In the genomic region with DNA sequence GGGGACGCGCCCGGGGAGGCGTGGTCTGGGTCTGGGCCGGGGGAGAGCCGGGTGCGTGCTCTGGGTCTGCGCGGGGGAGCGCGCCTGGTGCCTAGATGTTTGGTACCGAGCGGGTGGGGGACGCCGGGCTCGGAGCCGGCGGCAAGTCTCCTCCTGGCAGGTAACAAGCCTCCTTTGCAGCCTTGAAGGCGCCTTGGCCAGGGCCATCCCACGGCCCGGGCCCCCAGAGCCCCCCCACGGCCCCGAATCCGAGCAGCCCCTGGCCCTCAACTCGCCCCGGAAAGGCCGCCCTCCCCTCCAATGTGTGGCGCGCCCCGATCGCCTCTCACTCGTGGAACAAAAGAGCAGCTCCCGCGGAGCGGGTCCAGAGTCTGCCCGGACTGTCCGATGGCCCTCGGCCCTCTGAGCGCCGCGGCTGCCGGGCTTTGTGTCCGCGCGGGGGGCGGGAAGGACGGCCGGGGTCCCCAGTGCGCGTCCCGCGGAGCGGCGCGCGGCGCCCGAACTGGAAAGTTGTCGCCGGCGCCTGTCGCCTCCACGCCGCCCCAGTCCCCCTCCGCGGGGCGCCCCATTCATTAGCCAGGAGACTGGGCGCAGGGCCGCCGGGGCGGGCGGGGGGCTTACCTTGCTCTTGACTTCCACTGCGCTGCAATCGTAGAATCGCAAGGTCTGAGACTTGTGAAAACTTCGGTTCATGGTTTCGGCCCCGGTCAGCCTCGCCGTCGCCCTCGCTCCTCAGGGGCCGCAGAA, we compare ENCODE assay signal across 8 cellular contexts. TPM values are rescaled to one million over a fixed set of nuclear protein-coding genes. Genes with fewer than 3 reads are reported as not detected.
DNase-seq lines count a peak whose midpoint lies in the region; ATAC-seq and TF ChIP-seq lines count a peak whose summit lies in the region.

No MANE protein-coding gene starts in this region.

- peak; percentile 15 for DNase-seq in G401 (ENCODE audit: low spot score)
- DNase-seq in LNCaP clone FGC (ENCODE audit: low read depth), result no peak
- no peak for DNase-seq in central memory CD8-positive, alpha-beta T cell (ENCODE audit: low spot score in 2 of 2)
- no peak for DNase-seq in NCI-H2029 (lab: John Stamatoyannopoulos, UW)
- DNase-seq in posterior vena cava (ENCODE audit: low spot score), result no peak

- H3K27me3 ChIP-seq in liver (ENCODE audit: control insufficient read depth in 4 of 4, insufficient read depth in 4 of 4, low read length in 3 of 4) (no peaks in the 10 kb centered on the region), thymus (ENCODE audit: control insufficient read depth, insufficient read depth) (peaks cover 38% of the 10 kb centered on the region)

- no peaks in the 10 kb centered on the region for H3K9me3 Mint-ChIP-seq in central memory CD8-positive, alpha-beta T cell

- TF ChIP-seq CTCF in LNCaP clone FGC (IDR thresholded peaks at IDR 0.05; ENCODE audit: control insufficient read depth, extremely low read depth, insufficient read depth), result no peak
- no peak for TF ChIP-seq CTCF in liver (IDR thresholded peaks at IDR 0.05; ENCODE audit: low read depth, low read length, missing input control)

- peak overlapping the region; percentile 65 for H3K4me3 Mint-ChIP-seq in central memory CD8-positive, alpha-beta T cell

- H3K9me3 ChIP-seq in liver (ENCODE audit: control insufficient read depth in 4 of 4, low read length in 3 of 4), result no peaks in the 10 kb centered on the region
- no peaks in the 10 kb centered on the region for H3K9me3 ChIP-seq in thymus (ENCODE audit: control insufficient read depth)

- H3K4me3 ChIP-seq in LNCaP clone FGC (ENCODE audit: low read depth, low read length), result peak overlapping the region; percentile 68
- peak overlapping the region; percentile 49 to 86 (median 72) for H3K4me3 ChIP-seq in liver (ENCODE audit: low read depth in 1 of 3, low read length in 3 of 3)
- peak overlapping the region; percentile 64 for H3K4me3 ChIP-seq in thymus (ENCODE audit: low read length)

- H3K36me3 Mint-ChIP-seq in central memory CD8-positive, alpha-beta T cell (ENCODE audit: insufficient read depth), result peaks cover 2% of the 10 kb centered on the region

- H3K4me1 Mint-ChIP-seq in central memory CD8-positive, alpha-beta T cell, result no peaks in the 10 kb centered on the region

- H3K27ac Mint-ChIP-seq in central memory CD8-positive, alpha-beta T cell (ENCODE audit: low read depth), result no peak overlapping the region

- TF ChIP-seq RAD21 in liver (IDR thresholded peaks at IDR 0.05), result no peak

- in situ Hi-C loops in G401 (cut with HindIII; ENCODE audit: low sequenced_read_pairs), result no loop called here

- 1% methylated on average over 83 of the region's 83 CpGs for WGBS in liver
- 1% methylated on average over 83 of the region's 83 CpGs for WGBS in thymus

- no peaks in the 10 kb centered on the region for H3K36me3 ChIP-seq in liver (ENCODE audit: control insufficient read depth in 4 of 4, insufficient read depth in 3 of 4, low read depth in 1 of 4, low read length in 3 of 4)
- no peaks in the 10 kb centered on the region for H3K36me3 ChIP-seq in thymus (ENCODE audit: control insufficient read depth, insufficient read depth)

- peak; percentile 16 for ATAC-seq in GM21526 (IDR thresholded peaks at IDR 0.05; ENCODE audit: low FRiP score, unreplicated experiment)
- ATAC-seq in central memory CD8-positive, alpha-beta T cell (replicated peaks; ENCODE audit: extremely low read depth, poor library complexity, severe bottlenecking), result peak; percentile 34

- no peak overlapping the region for H3K9ac ChIP-seq in liver (ENCODE audit: low read depth in 1 of 2, low read length in 2 of 2)

- intact Hi-C loops in posterior vena cava (cut with DNase I), result no loop called here

- peaks cover 38% of the 10 kb centered on the region for H3K27me3 Mint-ChIP-seq in central memory CD8-positive, alpha-beta T cell

- H3K27ac ChIP-seq in liver (ENCODE audit: low read depth in 1 of 2, low read length in 2 of 2) (peak overlapping the region; percentile 31 to 44), thymus (ENCODE audit: low read depth) (peak overlapping the region; percentile 31)

- peaks cover 0 to 8% (median 3%) of the 10 kb centered on the region in 4 donors for H3K4me1 ChIP-seq in liver (ENCODE audit: control insufficient read depth in 4 of 4, insufficient read depth in 4 of 4, low read length in 3 of 4)
- no peaks in the 10 kb centered on the region for H3K4me1 ChIP-seq in thymus (ENCODE audit: control insufficient read depth, insufficient read depth, low read length)

TF ChIP-seq in liver, 16 proteins besides CTCF, POLR2A, EP300 and RAD21:
- TF ChIP-seq HNF4A (conservative IDR thresholded peaks at IDR 0.05) (peak; percentile 26 to 29), EGR1 (IDR thresholded peaks at IDR 0.05; ENCODE audit: low read depth in 2 of 2) (no peak)
- TF ChIP-seq, protein P1, sequence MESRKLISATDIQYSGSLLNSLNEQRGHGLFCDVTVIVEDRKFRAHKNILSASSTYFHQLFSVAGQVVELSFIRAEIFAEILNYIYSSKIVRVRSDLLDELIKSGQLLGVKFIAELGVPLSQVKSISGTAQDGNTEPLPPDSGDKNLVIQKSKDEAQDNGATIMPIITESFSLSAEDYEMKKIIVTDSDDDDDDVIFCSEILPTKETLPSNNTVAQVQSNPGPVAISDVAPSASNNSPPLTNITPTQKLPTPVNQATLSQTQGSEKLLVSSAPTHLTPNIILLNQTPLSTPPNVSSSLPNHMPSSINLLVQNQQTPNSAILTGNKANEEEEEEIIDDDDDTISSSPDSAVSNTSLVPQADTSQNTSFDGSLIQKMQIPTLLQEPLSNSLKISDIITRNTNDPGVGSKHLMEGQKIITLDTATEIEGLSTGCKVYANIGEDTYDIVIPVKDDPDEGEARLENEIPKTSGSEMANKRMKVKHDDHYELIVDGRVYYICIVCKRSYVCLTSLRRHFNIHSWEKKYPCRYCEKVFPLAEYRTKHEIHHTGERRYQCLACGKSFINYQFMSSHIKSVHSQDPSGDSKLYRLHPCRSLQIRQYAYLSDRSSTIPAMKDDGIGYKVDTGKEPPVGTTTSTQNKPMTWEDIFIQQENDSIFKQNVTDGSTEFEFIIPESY (IDR thresholded peaks at IDR 0.05), result no peak

RNA-seq across cellular contexts. Expression of gene PARD6G, which starts 0.5 kb away (rescaled TPM):
- total RNA-seq in G401 (2014; rRNA removed; shearing (Covaris generic)), result 8.3 and 9.2 TPM in 2 replicates
- total RNA-seq in liver, result 1 to 10 TPM; 2.2 to 2.4 TPM
- polyA plus RNA-seq in liver, result 1 to 10 TPM in 1 of 2 donors, under 1 TPM in 1; 0.96 to 1.5 TPM
- polyA plus RNA-seq in thymus, result 13.6 TPM
- total RNA-seq in posterior vena cava, result 1 to 10 TPM; 5.1 to 6.7 TPM
